Comparison of ENCODE assay signal across 8 cellular contexts in the genomic region with DNA sequence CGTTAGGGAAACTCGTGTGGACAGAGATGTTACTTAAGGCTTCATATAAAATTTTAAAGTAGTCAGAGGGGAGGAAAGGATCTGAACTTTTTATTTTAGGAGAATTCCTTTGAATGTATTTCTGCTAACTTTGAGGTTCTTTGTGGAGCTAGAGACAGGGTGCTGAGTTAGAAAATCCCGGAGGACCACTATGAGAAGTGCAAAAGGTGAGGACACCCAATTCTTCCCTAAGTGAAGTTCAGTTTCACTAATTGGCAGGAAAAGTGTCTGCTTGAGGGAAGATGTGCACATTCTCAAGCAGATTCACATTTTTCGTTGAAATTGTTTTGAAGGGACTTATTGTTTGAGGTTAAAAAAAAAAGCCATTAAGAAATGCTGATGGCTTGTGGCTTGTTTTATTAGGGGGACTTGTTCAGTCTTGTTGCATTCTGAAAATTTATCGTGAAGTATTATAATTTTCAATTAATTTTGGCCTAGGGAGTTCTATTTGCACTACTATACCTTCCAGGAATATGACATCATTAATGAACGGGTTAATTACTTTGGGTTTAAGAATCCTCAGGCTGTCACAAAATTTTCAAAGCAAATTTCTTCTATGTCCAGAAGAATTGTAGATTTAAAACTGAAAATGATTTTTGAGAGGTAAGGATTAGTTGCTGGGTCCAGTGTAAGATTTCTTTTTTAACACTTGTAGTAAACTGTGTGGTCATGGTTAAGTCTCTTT. TPM values are rescaled to one million over a fixed set of nuclear protein-coding genes. Genes with fewer than 3 reads are reported as not detected.
A peak's percentile ranks its signal among the peaks of the same experiment; 100 is the strongest.
DNase-seq lines count a peak whose midpoint lies in the region; ATAC-seq, FAIRE-seq and TF ChIP-seq lines count a peak whose summit lies in the region.

No MANE protein-coding gene starts in this region.

- intact Hi-C loops in activated CD4-positive, alpha-beta T cell treated with anti-CD3 and anti-CD28 coated beads, Interleukin-2, amount 10 ng/mL, durations not matched to agents 24 days and 14 days (cut with micrococcal nuclease) = loop anchor here (1.0 to 5.0 kb wide), 4 partner anchors 8 to 252 kb away; no protein-coding TSS in a partner anchor
- intact Hi-C loops in kidney (cut with DNase I) (no loop called here), testis (cut with DNase I; ENCODE audit: low total_unique reads) (no loop called here)

- peaks cover 21% of the 10 kb centered on the region for H3K36me3 Mint-ChIP-seq in activated CD4-positive, alpha-beta T cell treated with anti-CD3 and anti-CD28 coated beads, Interleukin-2, amount 10 ng/mL, durations not matched to agents 24 days and 14 days (ENCODE audit: low read depth)
- H3K36me3 Mint-ChIP-seq in activated naive CD8-positive, alpha-beta T cell treated with anti-CD3 and anti-CD28 coated beads, Interleukin-2, amount 10 ng/mL, durations not matched to agents 7 days and 5 days = peaks cover 17% of the 10 kb centered on the region

- H3K4me3 ChIP-seq in kidney (ENCODE audit: low read length in 2 of 2) (peak overlapping the region; percentile 81 to 93), testis (peak overlapping the region; percentile 96 to 98)

- H3K36me3 ChIP-seq in kidney (ENCODE audit: control insufficient read depth in 1 of 2, insufficient read depth in 2 of 2, low read length in 2 of 2) (no peaks in the 10 kb centered on the region), testis (ENCODE audit: low read depth, missing control alignments) (no peaks in the 10 kb centered on the region)

- no peak for FAIRE-seq in kidney (lab: Jason Lieb, UNC)

- POLR2A ChIA-PET in activated naive CD8-positive, alpha-beta T cell treated with anti-CD3 and anti-CD28 coated beads, Interleukin-2, amount 10 ng/mL, durations not matched to agents 7 days and 5 days (lab: Charles Lee) = interaction anchor here (0.8 to 8.0 kb wide), 3 partner anchors 24 to 47 kb away, joined by 3 to 132 read pairs (median 4); no protein-coding TSS in a partner anchor

- peaks cover 20 to 22% of the 10 kb centered on the region in 2 donors for H3K4me1 ChIP-seq in kidney (ENCODE audit: control insufficient read depth in 1 of 2, insufficient read depth in 1 of 2, low read depth in 1 of 2, low read length in 2 of 2)
- peaks cover 12% of the 10 kb centered on the region for H3K4me1 ChIP-seq in testis

- H3K4me3 Mint-ChIP-seq in activated CD4-positive, alpha-beta T cell treated with anti-CD3 and anti-CD28 coated beads, Interleukin-2, amount 10 ng/mL, durations not matched to agents 24 days and 14 days = peak overlapping the region; percentile 94
- H3K4me3 Mint-ChIP-seq in activated naive CD8-positive, alpha-beta T cell treated with anti-CD3 and anti-CD28 coated beads, Interleukin-2, amount 10 ng/mL, durations not matched to agents 7 days and 5 days = peak overlapping the region; percentile 84

- no peaks in the 10 kb centered on the region for H3K27me3 ChIP-seq in testis

- H3K9me3 ChIP-seq in kidney (ENCODE audit: control insufficient read depth in 1 of 2, low read length in 2 of 2) (no peaks in the 10 kb centered on the region), testis (no peaks in the 10 kb centered on the region)

- no peak for TF ChIP-seq POLR2A in testis (IDR thresholded peaks at IDR 0.05)
- TF ChIP-seq POLR2A in GM18505 (IDR thresholded peaks at IDR 0.05; ENCODE audit: borderline replicate concordance, extremely low read depth, insufficient read depth, insufficient read length) = no peak

- peak overlapping the region; percentile 97 for H3K27ac Mint-ChIP-seq in activated CD4-positive, alpha-beta T cell treated with anti-CD3 and anti-CD28 coated beads, Interleukin-2, amount 10 ng/mL, durations not matched to agents 24 days and 14 days
- H3K27ac Mint-ChIP-seq in activated naive CD8-positive, alpha-beta T cell treated with anti-CD3 and anti-CD28 coated beads, Interleukin-2, amount 10 ng/mL, durations not matched to agents 7 days and 5 days = peak overlapping the region; percentile 91

- DNase-seq in activated CD4-positive, alpha-beta T cell treated with anti-CD3 and anti-CD28 coated beads, Interleukin-2, amount 10 ng/mL, durations not matched to agents 24 days and 14 days = no peak
- DNase-seq in activated CD4-positive, alpha-beta T cell treated with anti-CD3 and anti-CD28 coated beads for 1 hour = no peak
- no peak for DNase-seq in activated naive CD8-positive, alpha-beta T cell treated with anti-CD3 and anti-CD28 coated beads, Interleukin-2, amount 10 ng/mL, durations not matched to agents 7 days and 5 days
- DNase-seq in kidney (no peak), testis (no peak), SIG-M5 (lab: John Stamatoyannopoulos, UW) (no peak), NCI-H748 (lab: John Stamatoyannopoulos, UW; ENCODE audit: unreplicated experiment) (no peak)

- TF ChIP-seq CTCF in kidney (IDR thresholded peaks at IDR 0.05; ENCODE audit: borderline replicate concordance, extremely low read depth, insufficient read depth) (no peak), testis (IDR thresholded peaks at IDR 0.05) (no peak)

- peak overlapping the region; percentile 74 to 95 for H3K9ac ChIP-seq in kidney (ENCODE audit: low read length in 2 of 2)

- no peak for ATAC-seq in activated naive CD8-positive, alpha-beta T cell treated with anti-CD3 and anti-CD28 coated beads, Interleukin-2, amount 10 ng/mL, durations not matched to agents 7 days and 5 days (ENCODE audit: low read depth)
- ATAC-seq in GM18505 (IDR thresholded peaks at IDR 0.05; ENCODE audit: unreplicated experiment) = no peak

- peaks cover 3% of the 10 kb centered on the region for H3K9me3 Mint-ChIP-seq in activated CD4-positive, alpha-beta T cell treated with anti-CD3 and anti-CD28 coated beads, Interleukin-2, amount 10 ng/mL, durations not matched to agents 24 days and 14 days
- H3K9me3 Mint-ChIP-seq in activated naive CD8-positive, alpha-beta T cell treated with anti-CD3 and anti-CD28 coated beads, Interleukin-2, amount 10 ng/mL, durations not matched to agents 7 days and 5 days = no peaks in the 10 kb centered on the region

- H3K4me1 Mint-ChIP-seq in activated CD4-positive, alpha-beta T cell treated with anti-CD3 and anti-CD28 coated beads, Interleukin-2, amount 10 ng/mL, durations not matched to agents 24 days and 14 days = peaks cover 50% of the 10 kb centered on the region
- H3K4me1 Mint-ChIP-seq in activated naive CD8-positive, alpha-beta T cell treated with anti-CD3 and anti-CD28 coated beads, Interleukin-2, amount 10 ng/mL, durations not matched to agents 7 days and 5 days = peaks cover 42% of the 10 kb centered on the region

- H3K27ac ChIP-seq in kidney (ENCODE audit: low read depth in 2 of 2, low read length in 2 of 2) (peak overlapping the region in 1 of 2 donors; percentile 94), testis (peak overlapping the region; percentile 98)

- WGBS in testis, 2 donors = 6 to 14% methylated on average over 6 of the region's 6 CpGs

- no peaks in the 10 kb centered on the region for H3K27me3 Mint-ChIP-seq in activated CD4-positive, alpha-beta T cell treated with anti-CD3 and anti-CD28 coated beads, Interleukin-2, amount 10 ng/mL, durations not matched to agents 24 days and 14 days
- no peaks in the 10 kb centered on the region for H3K27me3 Mint-ChIP-seq in activated naive CD8-positive, alpha-beta T cell treated with anti-CD3 and anti-CD28 coated beads, Interleukin-2, amount 10 ng/mL, durations not matched to agents 7 days and 5 days

RNA-seq across cellular contexts. Expression of gene PCNX1, which starts 1.8 kb away (rescaled TPM):
- total RNA-seq in activated CD4-positive, alpha-beta T cell treated with anti-CD3 and anti-CD28 coated beads, Interleukin-2, amount 10 ng/mL, durations not matched to agents 24 days and 14 days = 45.5 and 56.0 TPM in 2 replicates
- 10 to 100 TPM; 80.0 to 93.0 TPM for total RNA-seq in activated naive CD8-positive, alpha-beta T cell treated with anti-CD3 and anti-CD28 coated beads, Interleukin-2, amount 10 ng/mL, durations not matched to agents 7 days and 5 days
- 55.2 TPM for total RNA-seq in kidney
- 16.2 TPM for polyA plus RNA-seq in kidney (ENCODE audit: insufficient read depth, low read depth, low replicate concordance)
- 100 to 1,000 TPM; 105 to 123 TPM for total RNA-seq in testis
- 70.9 TPM for polyA plus RNA-seq in testis (ENCODE audit: insufficient read depth, low read depth, low replicate concordance)
